Comparison of ENCODE assay signal across 8 cellular contexts in the genomic region with DNA sequence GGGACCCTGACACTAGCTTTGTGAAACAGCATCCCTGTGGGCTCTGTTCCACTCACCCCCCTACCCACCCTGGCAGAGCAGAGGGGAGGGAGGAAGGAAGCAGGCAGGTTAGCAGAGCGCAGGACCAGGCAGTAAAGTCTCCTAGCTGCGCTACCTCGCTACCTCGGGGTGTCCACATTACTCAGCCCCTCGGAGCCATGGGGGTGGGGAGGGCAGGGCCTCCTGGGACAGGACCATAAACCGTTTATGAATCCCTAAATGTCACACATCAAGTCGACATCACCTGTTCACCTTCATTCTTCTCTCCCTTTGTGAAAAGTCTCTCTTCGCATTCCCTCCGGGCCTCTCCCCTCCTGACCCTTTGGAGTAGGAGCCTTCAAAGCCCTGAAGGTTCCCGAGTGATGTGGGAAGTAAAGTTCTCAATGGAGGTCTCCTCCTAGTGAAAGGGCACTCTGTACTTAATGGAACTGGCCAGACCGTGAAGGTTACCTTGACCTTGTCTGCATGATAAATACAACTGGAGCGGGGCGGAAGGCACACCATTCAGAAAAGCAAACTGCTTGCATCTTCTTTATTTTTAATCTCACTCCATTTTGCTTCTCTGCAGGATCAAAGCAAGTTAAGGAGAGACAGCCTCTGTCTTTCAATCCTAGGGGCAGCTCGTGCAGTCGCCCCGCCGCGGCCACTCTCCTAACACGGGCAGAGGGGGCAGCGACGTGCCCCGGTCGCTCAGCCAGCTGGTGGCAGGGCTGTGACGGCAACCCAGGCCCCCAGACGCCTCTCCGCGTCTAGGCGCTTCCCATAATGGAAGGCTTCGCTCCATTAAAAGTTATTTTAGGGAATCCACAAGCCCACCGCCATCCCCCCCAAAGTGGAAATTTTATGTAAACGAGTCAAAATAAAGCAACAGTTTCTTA. TPM values are rescaled to one million over a fixed set of nuclear protein-coding genes. Genes with fewer than 3 reads are reported as not detected.
DNase-seq lines count a peak whose midpoint lies in the region; ATAC-seq and TF ChIP-seq lines count a peak whose summit lies in the region.

No MANE protein-coding gene starts in this region.

- H3K4me3 Mint-ChIP-seq in activated naive CD4-positive, alpha-beta T cell treated with anti-CD3 and anti-CD28 coated beads for 36 hours: peak overlapping the region; percentile 66

- no peak overlapping the region for H3K27ac Mint-ChIP-seq in activated naive CD4-positive, alpha-beta T cell treated with anti-CD3 and anti-CD28 coated beads for 36 hours

- TF ChIP-seq CTCF in omental fat pad (IDR thresholded peaks at IDR 0.05): no peak

- peak overlapping the region; percentile 92 for H3K27ac ChIP-seq in urinary bladder (ENCODE audit: low read depth)

- no peaks in the 10 kb centered on the region for H3K36me3 ChIP-seq in urinary bladder (ENCODE audit: insufficient read depth)

- 53% methylated on average over 31 of the region's 31 CpGs for WGBS in urinary bladder

- ATAC-seq in omental fat pad (ENCODE audit: low FRiP score): no peak
- ATAC-seq in HG03280 (IDR thresholded peaks at IDR 0.05; ENCODE audit: unreplicated experiment): no peak
- no peak for ATAC-seq in HG03378 (IDR thresholded peaks at IDR 0.05; ENCODE audit: unreplicated experiment)

- no peaks in the 10 kb centered on the region for H3K36me3 Mint-ChIP-seq in activated naive CD4-positive, alpha-beta T cell treated with anti-CD3 and anti-CD28 coated beads for 36 hours (ENCODE audit: low read depth)

- no peak overlapping the region for H3K4me3 ChIP-seq in urinary bladder (ENCODE audit: low read depth, low read length)

- H3K4me1 Mint-ChIP-seq in activated naive CD4-positive, alpha-beta T cell treated with anti-CD3 and anti-CD28 coated beads for 36 hours (ENCODE audit: low read depth): peaks cover 5% of the 10 kb centered on the region

- DNase-seq in activated naive CD4-positive, alpha-beta T cell treated with anti-CD3 and anti-CD28 coated beads for 36 hours: no peak
- no peak for DNase-seq in activated naive CD4-positive, alpha-beta T cell (lab: John Stamatoyannopoulos, UW)
- DNase-seq in cerebellum (ENCODE audit: low spot score) (peak; percentile 27), medulla oblongata (ENCODE audit: extremely low spot score) (peak; percentile 23), omental fat pad (ENCODE audit: low spot score) (no peak)

- no peaks in the 10 kb centered on the region for H3K9me3 Mint-ChIP-seq in activated naive CD4-positive, alpha-beta T cell treated with anti-CD3 and anti-CD28 coated beads for 36 hours

- CTCF ChIA-PET in activated naive CD4-positive, alpha-beta T cell treated with anti-CD3 and anti-CD28 coated beads for 36 hours (lab: Charles Lee): interaction anchor here (0.6 to 0.9 kb wide), 2 partner anchors 23 to 193 kb away, joined by 4 to 5 read pairs; no protein-coding TSS in a partner anchor

- intact Hi-C loops in activated naive CD4-positive, alpha-beta T cell treated with anti-CD3 and anti-CD28 coated beads for 36 hours (cut with micrococcal nuclease): loop anchor here (2.0 to 5.0 kb wide), 2 partner anchors 198 to 297 kb away; no protein-coding TSS in a partner anchor

- peaks cover 21% of the 10 kb centered on the region for H3K27me3 Mint-ChIP-seq in activated naive CD4-positive, alpha-beta T cell treated with anti-CD3 and anti-CD28 coated beads for 36 hours (ENCODE audit: low read depth)

- H3K4me1 ChIP-seq in urinary bladder (ENCODE audit: insufficient read depth): no peaks in the 10 kb centered on the region

RNA-seq across cellular contexts. Expression of gene SMAD7, which starts 23.8 kb away (rescaled TPM):
- total RNA-seq in activated naive CD4-positive, alpha-beta T cell treated with anti-CD3 and anti-CD28 coated beads for 36 hours: 1 to 10 TPM; 5.9 to 7.0 TPM
- total RNA-seq in cerebellum: 14.9 TPM
- 25.6 TPM for total RNA-seq in urinary bladder
- polyA plus RNA-seq in urinary bladder: 31.5 TPM
- 10 to 100 TPM; 33.6 to 78.4 (median 47.2) TPM for total RNA-seq in omental fat pad

Comparison
In these comparisons a context has a peak if more than half of its experiments do, and no peak if none do; other contexts are left out.
1. DNase-seq: peak in cerebellum (single experiment) and medulla oblongata (single experiment); none in activated naive CD4-positive, alpha-beta T cell treated with anti-CD3 and anti-CD28 coated beads for 36 hours (single experiment), activated naive CD4-positive, alpha-beta T cell (0 of 4) and omental fat pad (single experiment).